20 cellular contexts compared by ENCODE assay signal in the genomic region with DNA sequence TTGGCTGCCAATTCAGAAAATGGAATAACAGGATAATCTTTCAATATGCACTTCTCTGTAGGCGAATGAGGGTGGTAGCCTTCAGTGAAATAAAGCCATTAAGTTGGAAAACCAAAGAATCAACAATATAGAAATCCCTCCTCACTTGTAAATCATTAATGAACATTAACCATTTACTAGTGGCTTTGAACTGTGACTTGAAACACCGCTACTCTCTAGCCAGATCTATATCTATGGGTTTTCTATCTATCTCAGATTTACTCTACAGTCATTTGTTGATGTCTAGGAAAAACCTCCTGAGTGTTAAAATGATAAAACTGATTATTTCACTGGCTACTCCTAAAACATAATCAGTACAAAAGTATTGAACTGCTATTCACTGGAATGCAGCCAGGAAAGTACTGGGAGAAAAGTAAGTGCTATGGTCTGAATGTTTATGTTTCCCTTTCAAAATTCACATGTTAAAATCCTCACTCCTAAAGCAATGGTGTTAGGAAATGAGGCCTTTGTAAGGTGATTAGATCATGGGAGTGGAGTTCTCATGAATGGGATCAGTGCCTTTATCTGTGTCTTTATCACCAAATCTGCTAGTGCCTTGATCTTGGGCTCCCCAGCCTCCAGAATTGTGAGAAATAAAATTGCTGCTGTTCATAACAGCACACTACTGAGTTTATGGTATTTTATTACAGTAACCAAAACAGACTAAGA. TPM values are rescaled to one million over a fixed set of nuclear protein-coding genes. Genes with fewer than 3 reads are reported as not detected.
A peak's percentile ranks its signal among the peaks of the same experiment; 100 is the strongest.
DNase-seq lines count a peak whose midpoint lies in the region; ATAC-seq, FAIRE-seq and TF ChIP-seq lines count a peak whose summit lies in the region.
"Had no signal": no experiment of that assay in that cellular context is flagged by ENCODE, and none has a peak within 500 bp of the region (broad histone marks: within the 10 kb centered on the region; RNA-seq: fewer than 3 reads in every experiment).

No MANE protein-coding gene starts in this region.

- no peaks in the 10 kb centered on the region for H3K9me3 ChIP-seq in tibial artery
- H3K9me3 ChIP-seq: mucosa of descending colon had no signal

- no peak overlapping the region for H3K4me3 Mint-ChIP-seq in nephron
- H3K4me3 Mint-ChIP-seq: activated CD4-positive, alpha-beta memory T cell treated with anti-CD3 and anti-CD28 coated beads for 36 hours; activated T-helper 1 cell treated with anti-CD3 and anti-CD28 coated beads, Interleukin-12 subunit alpha, Interleukin-12 subunit beta, Interleukin-2, Interleukin-4 antibody, amounts not matched to agents 30 ng/mL and 10 ng/mL and 1 ng/mL, durations not matched to agents 14 hours and 24 hours and 36 hours had no signal

- DNase-seq in H54 (ENCODE audit: insufficient read length, low spot score) (no peak), tibial artery (no peak), Right ventricle myocardium inferior (ENCODE audit: missing footprints) (no peak)
- DNase-seq: activated CD4-positive, alpha-beta memory T cell treated with anti-CD3 and anti-CD28 coated beads for 36 hours; AML-193; effector CD4-positive, alpha-beta T cell; GF-D8; left cardiac atrium; mucosa of descending colon; NCI-H1694; stimulated activated CD4-positive, alpha-beta T cell treated with anti-CD3 and anti-CD28 coated beads, Interleukin-2, amount 100 ng/mL, for 48 hours had no signal

- no peak for TF ChIP-seq POLR2A in H54 (IDR thresholded peaks at IDR 0.05; ENCODE audit: low read depth, low read length)

- H3K9me3 Mint-ChIP-seq in nephron: no peaks in the 10 kb centered on the region
- H3K9me3 Mint-ChIP-seq: activated CD4-positive, alpha-beta memory T cell treated with anti-CD3 and anti-CD28 coated beads for 36 hours; activated T-helper 1 cell treated with anti-CD3 and anti-CD28 coated beads, Interleukin-12 subunit alpha, Interleukin-12 subunit beta, Interleukin-2, Interleukin-4 antibody, amounts not matched to agents 30 ng/mL and 10 ng/mL and 1 ng/mL, durations not matched to agents 14 hours and 24 hours and 36 hours had no signal

- intact Hi-C loops in tibial artery (cut with DNase I; ENCODE audit: low total_unique reads): no loop called here
- intact Hi-C loops in Right ventricle myocardium inferior (cut with DNase I): no loop called here

- H3K36me3 Mint-ChIP-seq in nephron (ENCODE audit: low read depth): no peaks in the 10 kb centered on the region
- H3K36me3 Mint-ChIP-seq: activated CD4-positive, alpha-beta memory T cell treated with anti-CD3 and anti-CD28 coated beads for 36 hours had no signal

- peak; percentile 74 for ATAC-seq in GM19043 (IDR thresholded peaks at IDR 0.05; ENCODE audit: low read depth, unreplicated experiment)
- ATAC-seq in HG03196 (IDR thresholded peaks at IDR 0.05; ENCODE audit: unreplicated experiment): peak; percentile 70
- no peak for ATAC-seq in HG02610 (IDR thresholded peaks at IDR 0.05; ENCODE audit: unreplicated experiment)
- ATAC-seq in Right ventricle myocardium inferior: no peak
- ATAC-seq: left cardiac atrium, mucosa of descending colon, Panc1 had no signal

- H3K36me3 ChIP-seq in tibial artery: no peaks in the 10 kb centered on the region
- H3K36me3 ChIP-seq: cardiac muscle cell had no signal

- no peaks in the 10 kb centered on the region for H3K4me1 ChIP-seq in tibial artery

- H3K27me3 Mint-ChIP-seq in nephron (ENCODE audit: low read depth): no peaks in the 10 kb centered on the region

- TF ChIP-seq CTCF in nephron (IDR thresholded peaks at IDR 0.05; ENCODE audit: unreplicated experiment in 3 of 3) (no peak), tibial artery (IDR thresholded peaks at IDR 0.05) (no peak)

- H3K4me1 Mint-ChIP-seq in nephron: peaks cover 4% of the 10 kb centered on the region

- H3K27me3 ChIP-seq in tibial artery: no peaks in the 10 kb centered on the region
- H3K27me3 ChIP-seq: cardiac muscle cell had no signal

- peak overlapping the region; percentile 52 to 86 (median 78) for H3K27ac Mint-ChIP-seq in nephron
- H3K27ac Mint-ChIP-seq: activated CD4-positive, alpha-beta memory T cell treated with anti-CD3 and anti-CD28 coated beads for 36 hours; activated T-helper 1 cell treated with anti-CD3 and anti-CD28 coated beads, Interleukin-12 subunit alpha, Interleukin-12 subunit beta, Interleukin-2, Interleukin-4 antibody, amounts not matched to agents 30 ng/mL and 10 ng/mL and 1 ng/mL, durations not matched to agents 14 hours and 24 hours and 36 hours had no signal

- FAIRE-seq in H54 (lab: Jason Lieb, UNC): peak; percentile 69
- FAIRE-seq: D721Med, TTC549 had no signal

- H3K4me3 ChIP-seq in tibial artery: no peak overlapping the region
- H3K4me3 ChIP-seq: cardiac muscle cell, mucosa of descending colon had no signal

- no peak overlapping the region for H3K27ac ChIP-seq in tibial artery
- H3K27ac ChIP-seq: cardiac muscle cell had no signal

RNA-seq across cellular contexts. Expression of a gene that starts 8.5 kb away (rescaled TPM):
- total RNA-seq in Right ventricle myocardium inferior: 128 TPM

RNA-seq across cellular contexts. Expression of a gene that starts 25.4 kb away (rescaled TPM):
- 12.9 TPM for total RNA-seq in Right ventricle myocardium inferior

RNA-seq across cellular contexts. Expression of a gene that starts 46.3 kb away (rescaled TPM):
- 3.6 TPM for total RNA-seq in Right ventricle myocardium inferior

Comparison
In these comparisons a context has a peak if more than half of its experiments do, and no peak if none do; other contexts are left out.
1. ATAC-seq: peak in GM19043 (single experiment) and HG03196 (single experiment); none in HG02610 (single experiment) and Right ventricle myocardium inferior (single experiment).